Comparison of ENCODE assay signal across 19 cellular contexts in the genomic region with DNA sequence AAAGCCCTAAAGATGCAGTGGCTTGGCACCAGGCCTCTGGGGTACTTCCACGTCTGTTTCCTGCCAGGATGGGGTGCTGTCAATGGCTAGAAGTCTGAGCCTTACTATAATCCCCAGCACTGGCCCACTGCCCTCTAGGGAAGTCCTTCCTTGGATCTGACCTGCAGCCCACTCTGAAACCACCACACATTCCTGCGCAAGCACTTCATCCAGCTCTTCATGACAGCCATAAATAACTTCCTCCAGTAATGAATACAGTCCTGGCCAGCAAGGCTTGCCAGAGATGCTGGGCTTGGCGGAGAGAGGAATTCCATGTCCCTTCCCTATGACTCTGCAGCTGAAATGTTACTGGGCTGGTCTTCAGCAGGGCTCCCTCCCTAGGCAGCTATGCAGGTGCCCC. TPM values are rescaled to one million over a fixed set of nuclear protein-coding genes. Genes with fewer than 3 reads are reported as not detected.
A peak's percentile ranks its signal among the peaks of the same experiment; 100 is the strongest.
DNase-seq lines count a peak whose midpoint lies in the region; ATAC-seq and TF ChIP-seq lines count a peak whose summit lies in the region.
"Had no signal": no experiment of that assay in that cellular context is flagged by ENCODE, and none has a peak within 500 bp of the region (broad histone marks: within the 10 kb centered on the region; RNA-seq: fewer than 3 reads in every experiment).

No MANE protein-coding gene starts in this region.

- no peak overlapping the region for H3K4me3 ChIP-seq in AG09309 (ENCODE audit: control insufficient read depth, low read depth, low read length)
- H3K4me3 ChIP-seq in MG63, result no peak overlapping the region
- H3K4me3 ChIP-seq in endodermal cell (ENCODE audit: low read length), result no peak overlapping the region

- DNase-seq in AG09309 (ENCODE audit: low read depth), result peak; percentile 57
- peak; percentile 89 for DNase-seq in MG63
- DNase-seq in fibroblast of peridontal ligament (ENCODE audit: extremely low read depth), result peak; percentile 71
- no peak for DNase-seq in mesothelial cell of epicardium (ENCODE audit: low spot score in 2 of 2, unreplicated experiment in 2 of 2)
- no peak for DNase-seq in COLO668 (lab: John Stamatoyannopoulos, UW; ENCODE audit: unreplicated experiment)
- DNase-seq in GF-D8 (lab: John Stamatoyannopoulos, UW), result no peak
- no peak for DNase-seq in endodermal cell
- DNase-seq: activated CD4-positive, alpha-beta memory T cell treated with anti-CD3 and anti-CD28 coated beads, Interleukin-2, amount 10 ng/mL, durations not matched to agents 7 days and 5 days; activated effector memory CD4-positive, alpha-beta T cell treated with anti-CD3 and anti-CD28 coated beads, Interleukin-2, amount 50 U/mL, for 16 hours; caudate nucleus; DMS53; KG1; NCI-H1694 treated with DMSO at 0.1 percent for 48 hours; NCI-H526; RPMI8226; stimulated activated CD8-positive, alpha-beta memory T cell treated with anti-CD3 and anti-CD28 coated beads, Interleukin-4, amount 100 ng/mL, for 48 hours; trophoblast cell had no signal

- H3K4me3 Mint-ChIP-seq in mesothelial cell of epicardium (no peak overlapping the region), endodermal cell (no peak overlapping the region)
- H3K4me3 Mint-ChIP-seq: activated CD4-positive, alpha-beta memory T cell treated with anti-CD3 and anti-CD28 coated beads, Interleukin-2, amount 10 ng/mL, durations not matched to agents 7 days and 5 days had no signal

- H3K36me3 ChIP-seq in MG63, result no peaks in the 10 kb centered on the region
- no peaks in the 10 kb centered on the region for H3K36me3 ChIP-seq in endodermal cell (ENCODE audit: control insufficient read depth, insufficient read depth, low read length)

- H3K4me1 Mint-ChIP-seq in mesothelial cell of epicardium (peaks cover 7% of the 10 kb centered on the region), endodermal cell (peaks cover 17% of the 10 kb centered on the region)
- H3K4me1 Mint-ChIP-seq: activated CD4-positive, alpha-beta memory T cell treated with anti-CD3 and anti-CD28 coated beads, Interleukin-2, amount 10 ng/mL, durations not matched to agents 7 days and 5 days had no signal

- H3K27ac ChIP-seq in endodermal cell (ENCODE audit: low read depth, low read length), result no peak overlapping the region
- H3K27ac ChIP-seq: parathyroid adenoma had no signal

- H3K9ac ChIP-seq in endodermal cell (ENCODE audit: extremely low read depth, low read length, poor library complexity, severe bottlenecking), result no peak overlapping the region
- H3K9ac ChIP-seq: parathyroid adenoma had no signal

- ATAC-seq in HG03175 (IDR thresholded peaks at IDR 0.05; ENCODE audit: unreplicated experiment), result no peak

- WGBS in endodermal cell (ENCODE audit: insufficient coverage in 1 of 2, insufficient read length in 1 of 2), 2 experiments, result 87 to 89% methylated on average over 3 of the region's 3 CpGs

- H3K27me3 ChIP-seq in MG63 (no peaks in the 10 kb centered on the region), endodermal cell (ENCODE audit: control insufficient read depth, insufficient read depth, low read length, poor library complexity, severe bottlenecking) (no peaks in the 10 kb centered on the region)

- peak overlapping the region; percentile 30 for H3K27ac Mint-ChIP-seq in mesothelial cell of epicardium
- no peak overlapping the region for H3K27ac Mint-ChIP-seq in endodermal cell
- H3K27ac Mint-ChIP-seq: activated CD4-positive, alpha-beta memory T cell treated with anti-CD3 and anti-CD28 coated beads, Interleukin-2, amount 10 ng/mL, durations not matched to agents 7 days and 5 days had no signal

- no peaks in the 10 kb centered on the region for H3K9me3 Mint-ChIP-seq in mesothelial cell of epicardium
- no peaks in the 10 kb centered on the region for H3K9me3 Mint-ChIP-seq in endodermal cell
- H3K9me3 Mint-ChIP-seq: activated CD4-positive, alpha-beta memory T cell treated with anti-CD3 and anti-CD28 coated beads, Interleukin-2, amount 10 ng/mL, durations not matched to agents 7 days and 5 days had no signal

- no peaks in the 10 kb centered on the region for H3K36me3 Mint-ChIP-seq in mesothelial cell of epicardium
- H3K36me3 Mint-ChIP-seq in endodermal cell (ENCODE audit: low read depth), result no peaks in the 10 kb centered on the region

- H3K9me3 ChIP-seq in MG63 (no peaks in the 10 kb centered on the region), endodermal cell (ENCODE audit: control insufficient read depth, low read length) (no peaks in the 10 kb centered on the region)

- H3K27me3 Mint-ChIP-seq in mesothelial cell of epicardium (ENCODE audit: low read depth) (no peaks in the 10 kb centered on the region), endodermal cell (ENCODE audit: insufficient read depth) (no peaks in the 10 kb centered on the region)

- no peak for TF ChIP-seq CTCF in AG09309 (IDR thresholded peaks at IDR 0.05; ENCODE audit: control insufficient read depth, insufficient read depth, low read depth, low read length, missing control alignments)
- TF ChIP-seq CTCF in mesothelial cell of epicardium (IDR thresholded peaks at IDR 0.05; ENCODE audit: unreplicated experiment), result no peak
- no peak for TF ChIP-seq CTCF in endodermal cell (conservative IDR thresholded peaks at IDR 0.05)

- peaks cover 14% of the 10 kb centered on the region for H3K4me1 ChIP-seq in endodermal cell (ENCODE audit: control insufficient read depth, insufficient read depth, low read length)
- H3K4me1 ChIP-seq: parathyroid adenoma had no signal

RNA-seq across cellular contexts. Expression of a gene that starts 32.6 kb away (rescaled TPM):
- total RNA-seq in MG63 (2014; rRNA removed; shearing (Covaris generic); ENCODE audit: low replicate concordance), result 1.9 and 4.2 TPM in 2 replicates
- total RNA-seq in mesothelial cell of epicardium, result 0.59 to 1.2 TPM (median 0.89 TPM) in 3 replicates
- total RNA-seq in endodermal cell, result 100 to 1,000 TPM in 1 of 2 donors, 10 to 100 TPM in 1; 94.8 to 117 TPM
- 65.3 TPM for polyA plus RNA-seq in endodermal cell (2013, experiment 1 of 2)
- polyA plus RNA-seq in endodermal cell (2013, experiment 2 of 2), result 52.5 TPM
- total RNA-seq: activated CD4-positive, alpha-beta memory T cell treated with anti-CD3 and anti-CD28 coated beads, Interleukin-2, amount 10 ng/mL, durations not matched to agents 7 days and 5 days had no signal

Comparison
In these comparisons a context has a peak if more than half of its experiments do, and no peak if none do; other contexts are left out.
1. DNase-seq: peak in AG09309 (single experiment), MG63 (single experiment) and fibroblast of peridontal ligament (single experiment); none in mesothelial cell of epicardium (0 of 2), COLO668 (single experiment), GF-D8 (single experiment) and endodermal cell (single experiment).
2. RNA of a gene that starts 32.6 kb away (total RNA-seq): 94.8 to 117 TPM in endodermal cell; 1.9 to 4.2 TPM in MG63 and 0.59 to 1.2 TPM in mesothelial cell of epicardium; every median in the first group is over 10 times any median in the second.